In genomic region chr9:33382403-33382802, GRCh38 we compare ENCODE assay signal across 2 cellular contexts. TPM values are rescaled to one million over a fixed set of nuclear protein-coding genes. Genes with fewer than 3 reads are reported as not detected.
"Had no signal": no experiment of that assay in that cellular context is flagged by ENCODE, and none has a peak within 500 bp of the region (broad histone marks: within the 10 kb centered on the region; RNA-seq: fewer than 3 reads in every experiment).

No MANE protein-coding gene starts in this region.

RNA-seq across cellular contexts. Expression of gene AQP7, which starts 20.0 kb away (rescaled TPM):
- total RNA-seq: activated CD8-positive, alpha-beta memory T cell treated with anti-CD3 and anti-CD28 coated beads, Interleukin-2, amount 10 ng/mL, durations not matched to agents 7 days and 5 days; MCF 10A had no signal
